ENCODE assay signal across 9 cellular contexts in the genomic region with DNA sequence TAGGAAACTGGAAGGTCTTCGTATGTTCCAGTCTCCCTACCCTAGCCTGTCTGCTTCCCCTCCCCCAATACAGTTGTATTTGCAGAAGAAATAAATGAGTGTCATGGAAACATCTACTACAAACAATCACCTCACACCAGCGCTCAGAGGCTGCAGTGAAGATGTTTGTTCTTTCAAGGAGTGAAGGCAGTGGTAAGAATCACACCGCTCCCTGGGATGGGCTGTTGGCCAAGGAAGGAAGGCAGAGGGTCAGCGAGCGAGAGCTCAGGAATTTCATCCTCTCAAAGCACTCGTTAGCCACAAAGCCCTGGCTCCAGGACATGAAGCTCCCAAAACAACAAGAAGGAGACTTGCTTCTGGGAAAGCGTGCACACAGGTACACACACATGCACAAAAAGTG. TPM values are rescaled to one million over a fixed set of nuclear protein-coding genes. Genes with fewer than 3 reads are reported as not detected.
DNase-seq lines count a peak whose midpoint lies in the region; ATAC-seq and TF ChIP-seq lines count a peak whose summit lies in the region.
"Had no signal": no experiment of that assay in that cellular context is flagged by ENCODE, and none has a peak within 500 bp of the region (broad histone marks: within the 10 kb centered on the region; RNA-seq: fewer than 3 reads in every experiment).

No MANE protein-coding gene starts in this region.

- no peak overlapping the region for H2AFZ ChIP-seq in osteoblast (ENCODE audit: low read length)

- no peaks in the 10 kb centered on the region for H3K79me2 ChIP-seq in osteoblast (ENCODE audit: insufficient read depth, low read length)

- TF ChIP-seq CTCF in prostate gland (IDR thresholded peaks at IDR 0.05): no peak
- no peak for TF ChIP-seq CTCF in HFFc6 (IDR thresholded peaks at IDR 0.05)
- TF ChIP-seq CTCF in osteoblast (IDR thresholded peaks at IDR 0.05; ENCODE audit: extremely low read depth, low read depth, low read length): no peak

- H3K9me3 ChIP-seq in prostate gland (no peaks in the 10 kb centered on the region), osteoblast (ENCODE audit: low read depth, low read length) (no peaks in the 10 kb centered on the region)
- H3K9me3 ChIP-seq: heart left ventricle had no signal

- H4K20me1 ChIP-seq in osteoblast (ENCODE audit: insufficient read depth, low read length): no peaks in the 10 kb centered on the region

- H3K27me3 ChIP-seq in prostate gland (replicated peaks; ENCODE audit: insufficient read depth): no peaks in the 10 kb centered on the region
- peaks cover 52% of the 10 kb centered on the region for H3K27me3 ChIP-seq in osteoblast (ENCODE audit: insufficient read depth, low read length)

- H3K4me1 ChIP-seq in prostate gland (replicated peaks): peaks cover 2% of the 10 kb centered on the region
- no peaks in the 10 kb centered on the region for H3K4me1 ChIP-seq in osteoblast (ENCODE audit: insufficient read depth, low read length)

- no peak for TF ChIP-seq POLR2A in prostate gland (IDR thresholded peaks at IDR 0.05)

- no peak for ATAC-seq in effector memory CD8-positive, alpha-beta T cell (replicated peaks)

- peak overlapping the region in 1 of 2 donors; percentile 80 for H3K27ac Mint-ChIP-seq in effector memory CD8-positive, alpha-beta T cell
- no peak overlapping the region for H3K27ac Mint-ChIP-seq in HFFc6

- intact Hi-C loops in prostate gland (cut with DNase I): loop anchor here (5.0 to 10.0 kb wide), 2 partner anchors 89 to 167 kb away; no protein-coding TSS in a partner anchor

- H3K9me3 Mint-ChIP-seq in effector memory CD8-positive, alpha-beta T cell: no peaks in the 10 kb centered on the region
- H3K9me3 Mint-ChIP-seq in HFFc6: no peaks in the 10 kb centered on the region

- peak; percentile 29 for DNase-seq in Daoy (ENCODE audit: low read depth)
- peak; percentile 41 for DNase-seq in NCI-H2029 (lab: John Stamatoyannopoulos, UW)
- DNase-seq in effector memory CD8-positive, alpha-beta T cell: no peak
- no peak for DNase-seq in prostate gland (ENCODE audit: low spot score)
- DNase-seq in HFFc6: no peak
- no peak for DNase-seq in osteoblast (ENCODE audit: insufficient read length, low spot score, missing footprints)
- no peak for DNase-seq in AG08396 (ENCODE audit: low spot score)
- DNase-seq: NCI-H774 had no signal

- H3K4me3 ChIP-seq in prostate gland: no peak overlapping the region
- H3K4me3 ChIP-seq in osteoblast (ENCODE audit: insufficient read depth, low read length): no peak overlapping the region

- H3K4me3 Mint-ChIP-seq in effector memory CD8-positive, alpha-beta T cell: peak overlapping the region; percentile 86 to 89
- no peak overlapping the region for H3K4me3 Mint-ChIP-seq in HFFc6

- WGBS in prostate gland: 24% methylated on average over 7 of the region's 7 CpGs

- peak overlapping the region; percentile 75 to 78 for H3K27ac ChIP-seq in prostate gland
- no peak overlapping the region for H3K27ac ChIP-seq in osteoblast (ENCODE audit: low read depth, low read length)

- no peak overlapping the region for H3K4me2 ChIP-seq in osteoblast (ENCODE audit: insufficient read depth, low read length)

- H3K36me3 ChIP-seq in prostate gland (no peaks in the 10 kb centered on the region), osteoblast (ENCODE audit: insufficient read depth, low read length) (no peaks in the 10 kb centered on the region)
- H3K36me3 ChIP-seq: heart left ventricle had no signal

- peaks cover 23 to 26% of the 10 kb centered on the region in 2 donors for H3K4me1 Mint-ChIP-seq in effector memory CD8-positive, alpha-beta T cell (ENCODE audit: low read depth in 2 of 2)
- 0 out of 2 replicates have a peak, but pooled peaks cover 5% of the 10 kb centered on the region for H3K4me1 Mint-ChIP-seq in HFFc6 (ENCODE audit: low read depth)

- H3K27me3 Mint-ChIP-seq in effector memory CD8-positive, alpha-beta T cell: peaks cover 32 to 39% of the 10 kb centered on the region in 2 donors
- H3K27me3 Mint-ChIP-seq in HFFc6 (ENCODE audit: insufficient read depth): peaks cover 45% of the 10 kb centered on the region

- no peaks in the 10 kb centered on the region for H3K36me3 Mint-ChIP-seq in effector memory CD8-positive, alpha-beta T cell (ENCODE audit: insufficient read depth)
- no peaks in the 10 kb centered on the region for H3K36me3 Mint-ChIP-seq in HFFc6 (ENCODE audit: low read depth)

RNA-seq across cellular contexts. Expression of a gene that starts 1.2 kb away (rescaled TPM):
- total RNA-seq in Daoy (2014; rRNA removed; shearing (Covaris generic)): 1.0 and 1.3 TPM in 2 replicates
- total RNA-seq in prostate gland: 10 to 100 TPM; 10.2 to 35.3 TPM
- not detected for total RNA-seq in HFFc6 (2021; fragmentation: NEBNext Ultra II Directional; extraction: Animal tissue kit (Norgen Biotek cat#: 25700))
- under 0.01 and 0.36 TPM in 2 replicates for total RNA-seq in osteoblast

Comparison
In these comparisons a context has a peak if more than half of its experiments do, and no peak if none do; other contexts are left out.
1. DNase-seq: peak in Daoy (single experiment) and NCI-H2029 (single experiment); none in effector memory CD8-positive, alpha-beta T cell (0 of 3), prostate gland (single experiment), HFFc6 (single experiment), osteoblast (single experiment) and AG08396 (single experiment).